ENCODE assay signal across 24 cellular contexts in the genomic region with DNA sequence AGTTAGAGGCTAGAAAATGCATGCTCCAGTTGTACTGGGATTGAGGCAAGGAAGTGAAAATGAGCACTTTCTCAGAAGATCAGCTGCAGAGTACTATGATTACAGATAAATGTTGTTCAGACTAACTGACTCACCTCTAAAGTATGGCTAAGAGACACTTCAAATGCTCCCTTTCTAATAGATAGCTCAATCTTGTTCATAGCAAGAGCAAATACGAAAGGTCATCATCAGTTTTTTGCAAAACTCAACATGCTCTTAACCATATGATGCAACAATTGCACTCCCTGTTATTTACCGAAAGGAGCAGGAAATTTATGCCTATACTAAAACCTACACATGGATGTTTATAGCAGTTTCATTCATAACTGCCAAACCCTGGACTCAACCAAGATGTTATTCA.
DNase-seq lines count a peak whose midpoint lies in the region; ATAC-seq and TF ChIP-seq lines count a peak whose summit lies in the region.
"Had no signal": no experiment of that assay in that cellular context is flagged by ENCODE, and none has a peak within 500 bp of the region (broad histone marks: within the 10 kb centered on the region; RNA-seq: fewer than 3 reads in every experiment).

No MANE protein-coding gene starts in this region.

- 67 to 75% methylated on average over 2 of the region's 2 CpGs for WGBS in lung, 2 donors

- TF ChIP-seq CTCF in choroid plexus epithelial cell (conservative IDR thresholded peaks at IDR 0.05; ENCODE audit: low read depth, low read length) (no peak), lung (IDR thresholded peaks at IDR 0.05; ENCODE audit: control extremely low read depth, extremely low read depth) (no peak), coronary artery (IDR thresholded peaks at IDR 0.05) (no peak)

- no peak overlapping the region for H3K4me3 ChIP-seq in choroid plexus epithelial cell (ENCODE audit: low read depth, low read length)
- no peak overlapping the region for H3K4me3 ChIP-seq in lung
- no peak overlapping the region for H3K4me3 ChIP-seq in coronary artery
- H3K4me3 ChIP-seq: HAP-1 had no signal

- no peaks in the 10 kb centered on the region for H3K36me3 ChIP-seq in lung (ENCODE audit: control insufficient read depth in 2 of 2, insufficient read depth in 2 of 2, low read length in 2 of 2)
- H3K36me3 ChIP-seq: HAP-1 had no signal

- DNase-seq in EL (peak; percentile 49), NCI-H226 (peak; percentile 74), choroid plexus epithelial cell (ENCODE audit: low read depth) (peak; percentile 82), lung (ENCODE audit: low spot score) (no peak), pons (ENCODE audit: low spot score) (no peak), GOT3 (lab: John Stamatoyannopoulos, UW) (no peak), coronary artery (ENCODE audit: low spot score) (no peak)
- DNase-seq in activated CD4-positive, CD25-positive, alpha-beta regulatory T cell treated with anti-CD3 and anti-CD28 coated beads, Interleukin-2, amount 50 U/mL, for 72 hours, result no peak
- DNase-seq: activated CD4-positive, alpha-beta memory T cell treated with anti-CD3 and anti-CD28 coated beads, Interleukin-2, amount 10 ng/mL, durations not matched to agents 7 days and 5 days; activated naive CD4-positive, alpha-beta T cell treated with anti-CD3 and anti-CD28 coated beads, Interleukin-2, amount 10 ng/mL, durations not matched to agents 7 days and 5 days; activated T-cell treated with anti-CD3 and anti-CD28 coated beads, Interleukin-2, amount 50 U/mL, for 4 hours; CD4-positive, alpha-beta memory T cell; cortex of kidney; DND-41; KBM-7; left ventricle myocardium superior; NCI-H2107; nucleus accumbens; stimulated activated CD4-positive, alpha-beta T cell treated with anti-CD3 and anti-CD28 coated beads, Interleukin-1b, Interleukin-23, amount 100 ng/mL, for 48 hours; T-cell; trophoblast cell had no signal

- no peaks in the 10 kb centered on the region for H3K9me3 ChIP-seq in lung (ENCODE audit: control insufficient read depth in 2 of 2, insufficient read depth in 1 of 2, low read length in 1 of 2)
- H3K9me3 ChIP-seq: HAP-1 had no signal

- ATAC-seq in lung (ENCODE audit: insufficient read depth, low FRiP score), result peak; percentile 76
- ATAC-seq: activated T-cell treated with anti-CD3 and anti-CD28 coated beads, Interleukin-2, amount 50 U/mL, for 4 hours; left ventricle myocardium superior; sciatic nerve; T-cell had no signal

- H3K27me3 ChIP-seq in lung (ENCODE audit: control insufficient read depth, insufficient read depth), result no peaks in the 10 kb centered on the region

- H3K27ac ChIP-seq in lung (ENCODE audit: low read depth in 1 of 2, low read length in 1 of 2) (no peak overlapping the region), coronary artery (no peak overlapping the region)
- H3K27ac ChIP-seq: VCaP had no signal

- no peaks in the 10 kb centered on the region for H3K4me1 ChIP-seq in lung (ENCODE audit: control insufficient read depth in 2 of 2, insufficient read depth in 2 of 2, low read length in 2 of 2)
- H3K4me1 ChIP-seq: HAP-1 had no signal

Comparison
In these comparisons a context has a peak if more than half of its experiments do, and no peak if none do; other contexts are left out.
1. DNase-seq: peak in EL (single experiment), NCI-H226 (single experiment) and choroid plexus epithelial cell (single experiment); none in lung (single experiment), pons (single experiment), GOT3 (single experiment), coronary artery (single experiment) and activated CD4-positive, CD25-positive, alpha-beta regulatory T cell treated with anti-CD3 and anti-CD28 coated beads, Interleukin-2, amount 50 U/mL, for 72 hours (single experiment).